ENCODE assay signal across 18 cellular contexts in genomic region chr7:100506356-100506930, GRCh38.
DNase-seq lines count a peak whose midpoint lies in the region; FAIRE-seq and TF ChIP-seq lines count a peak whose summit lies in the region.
"Had no signal": no experiment of that assay in that cellular context is flagged by ENCODE, and none has a peak within 500 bp of the region (broad histone marks: within the 10 kb centered on the region; RNA-seq: fewer than 3 reads in every experiment).

No MANE protein-coding gene starts in this region.

- H3K36me3 ChIP-seq in HEK293 (ENCODE audit: control insufficient read depth in 2 of 2, insufficient read depth in 1 of 2, low read length in 2 of 2), result no peaks in the 10 kb centered on the region
- H3K36me3 ChIP-seq: ascending aorta, BE2C, neutrophil, transverse colon had no signal

- no peak for TF ChIP-seq CTCF in HEK293 (tag by site-specific recombination; IDR thresholded peaks at IDR 0.05)

- no peak for FAIRE-seq in RCC 7860 (lab: Jason Lieb, UNC)
- FAIRE-seq: TTC549 had no signal

- DNase-seq in RCC 7860 (ENCODE audit: low spot score), result peak; percentile 33
- peak; percentile 16 for DNase-seq in iPS-NIHi11 (ENCODE audit: low spot score)
- DNase-seq in 8988T, result no peak
- DNase-seq in NCI-H128 (lab: John Stamatoyannopoulos, UW; ENCODE audit: unreplicated experiment), result no peak
- DNase-seq: activated CD4-positive, alpha-beta T cell treated with anti-CD3 and anti-CD28 coated beads, Interleukin-2, amount 10 ng/mL, durations not matched to agents 7 days and 5 days; activated CD8-positive, alpha-beta memory T cell treated with anti-CD3 and anti-CD28 coated beads, Interleukin-2, amount 50 U/mL, for 48 hours; BE2C; DMS153; foreskin fibroblast; left colon; NCI-H2081 treated with DMSO at 0.1 percent for 48 hours; retina; stimulated activated naive CD4-positive, alpha-beta T cell treated with Interleukin-2 at 50 U/mL for 16 hours; transverse colon had no signal

- H3K4me1 ChIP-seq in HEK293 (ENCODE audit: control insufficient read depth, insufficient read depth, low read length), result no peaks in the 10 kb centered on the region
- H3K4me1 ChIP-seq: ascending aorta, BE2C, transverse colon had no signal

- POLR2A ChIA-PET in HEK293 (lab: Yijun Ruan, JAX), result interaction anchor here (0.6 to 1.0 kb wide), 3 partner anchors 33 to 428 kb away, joined by 3 read pairs; no protein-coding TSS in a partner anchor

- H3K9me3 ChIP-seq in HEK293 (ENCODE audit: control insufficient read depth, insufficient read depth, low read depth, low read length), result no peaks in the 10 kb centered on the region
- H3K9me3 ChIP-seq: ascending aorta, BE2C, neutrophil, transverse colon had no signal

- H3K4me3 ChIP-seq in HEK293 (ENCODE audit: low read depth, low read length), result no peak overlapping the region
- H3K4me3 ChIP-seq: ascending aorta, transverse colon had no signal

- H3K27ac ChIP-seq in HEK293 (ENCODE audit: extremely low read depth, low read depth, low read length), result no peak overlapping the region
- H3K27ac ChIP-seq: ascending aorta, neutrophil, transverse colon had no signal

- CTCF ChIA-PET in HEK293 (lab: Yijun Ruan, JAX), result interaction anchor here (0.8 to 1.2 kb wide), 2 partner anchors 24 to 39 kb away, joined by 3 to 4 read pairs; no protein-coding TSS in a partner anchor

TF ChIP-seq in HEK293, 187 proteins besides CTCF, POLR2A, EP300 and RAD21:
- TF ChIP-seq MYNN (tag by site-specific recombination; IDR thresholded peaks at IDR 0.05; ENCODE audit: borderline replicate concordance) (0 out of 2 replicates have a peak, but pooled peaks have one; percentile 64), ZNF19 (tag by site-specific recombination; IDR thresholded peaks at IDR 0.05; ENCODE audit: low read depth) (no peak), ZNF416 (tag by site-specific recombination; IDR thresholded peaks at IDR 0.05) (no peak)

Comparison
In these comparisons a context has a peak if more than half of its experiments do, and no peak if none do; other contexts are left out.
1. DNase-seq: peak in RCC 7860 (single experiment) and iPS-NIHi11 (single experiment); none in 8988T (single experiment) and NCI-H128 (single experiment).